8 cellular contexts compared by ENCODE assay signal in the genomic region with DNA sequence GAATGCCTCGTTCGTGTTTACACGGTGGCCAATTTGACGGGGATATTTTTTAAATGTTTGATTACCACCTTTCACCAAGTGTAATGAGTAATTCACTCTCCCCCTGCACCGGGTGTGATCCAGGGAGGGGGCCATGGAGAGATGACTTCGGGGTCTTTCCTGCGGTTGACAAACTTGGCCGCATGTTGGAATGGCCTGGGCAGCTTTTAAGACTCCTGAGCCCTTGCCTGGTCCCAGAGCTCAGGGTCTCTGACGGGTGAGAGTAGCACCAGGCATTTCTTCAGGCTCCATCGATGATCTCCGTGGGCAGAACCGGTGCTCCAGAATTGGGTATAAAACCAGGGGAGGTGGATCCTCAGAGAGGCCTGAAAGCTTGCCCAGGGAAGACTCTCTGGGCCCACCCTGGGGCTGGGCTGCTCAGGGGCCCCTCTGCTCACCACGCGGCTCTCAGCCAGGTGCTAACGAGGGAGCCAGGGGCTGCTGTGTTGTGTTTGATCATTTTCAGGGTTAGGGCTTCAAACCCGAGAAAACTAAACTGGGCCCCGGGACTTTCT. TPM values are rescaled to one million over a fixed set of nuclear protein-coding genes. Genes with fewer than 3 reads are reported as not detected.
DNase-seq lines count a peak whose midpoint lies in the region; ATAC-seq and TF ChIP-seq lines count a peak whose summit lies in the region.

No MANE protein-coding gene starts in this region.

- H4K5ac ChIP-seq in mesendoderm (ENCODE audit: low read length), result no peak overlapping the region

- H2BK120ac ChIP-seq in mesendoderm (ENCODE audit: low read depth, low read length), result no peak overlapping the region

- H3K4me1 Mint-ChIP-seq in MCF 10A (ENCODE audit: insufficient read depth, unreplicated experiment) (peaks cover 14% of the 10 kb centered on the region), type B pancreatic cell (ENCODE audit: unreplicated experiment) (peaks cover 15% of the 10 kb centered on the region)

- peak overlapping the region; percentile 85 for H3K4me3 Mint-ChIP-seq in MCF 10A (ENCODE audit: unreplicated experiment)
- H3K4me3 Mint-ChIP-seq in type B pancreatic cell, result peak overlapping the region; percentile 95

- peak overlapping the region; percentile 16 for H4K8ac ChIP-seq in mesendoderm (ENCODE audit: low read depth, low read length)

- H3K79me2 ChIP-seq in mesendoderm (ENCODE audit: control insufficient read depth, insufficient read depth, low read length), result peaks cover 22% of the 10 kb centered on the region

- H3K4me1 ChIP-seq in BE2C, result no peaks in the 10 kb centered on the region
- H3K4me1 ChIP-seq in mesendoderm (ENCODE audit: control insufficient read depth, low read depth, low read length), result no peaks in the 10 kb centered on the region

- H3K18ac ChIP-seq in mesendoderm (ENCODE audit: low read length), result peak overlapping the region; percentile 85

- H3K79me1 ChIP-seq in mesendoderm (ENCODE audit: low read length), result peaks cover 17% of the 10 kb centered on the region

- H3K9me3 ChIP-seq in BE2C, result no peaks in the 10 kb centered on the region

- intact Hi-C loops in MCF 10A (cut with micrococcal nuclease), result loop anchor here (5.0 kb wide), 1 partner anchor 66 kb away; a partner anchor contains a TSS

- no peak overlapping the region for H2BK15ac ChIP-seq in mesendoderm (replicated peaks; ENCODE audit: low read depth)

- H3K27me3 ChIP-seq in BE2C (no peaks in the 10 kb centered on the region), mesendoderm (ENCODE audit: insufficient read depth, low read length, poor library complexity) (no peaks in the 10 kb centered on the region)

- H3K36me3 Mint-ChIP-seq in MCF 10A (ENCODE audit: insufficient read depth, unreplicated experiment), result peaks cover 31% of the 10 kb centered on the region
- peaks cover 29% of the 10 kb centered on the region for H3K36me3 Mint-ChIP-seq in type B pancreatic cell

- H3K27ac Mint-ChIP-seq in MCF 10A (ENCODE audit: low read depth, unreplicated experiment), result peak overlapping the region; percentile 94
- peak overlapping the region; percentile 83 for H3K27ac Mint-ChIP-seq in type B pancreatic cell

- H3K27ac ChIP-seq in mesendoderm (ENCODE audit: low read depth, low read length), result peak overlapping the region; percentile 95

- H3K9ac ChIP-seq in mesendoderm (ENCODE audit: low read length), result peak overlapping the region; percentile 94

- no peak overlapping the region for H2BK5ac ChIP-seq in mesendoderm (ENCODE audit: low read length)

- POLR2A ChIA-PET in MCF 10A (lab: Yijun Ruan, JAX), result interaction anchor here (0.6 to 3.8 kb wide), 25 partner anchors 10 to 428 kb away, joined by 3 to 34 read pairs (median 4); a partner anchor contains a TSS

- H3K23ac ChIP-seq in mesendoderm (ENCODE audit: low read length), result no peak overlapping the region

- WGBS in mesendoderm (ENCODE audit: extremely low coverage, insufficient coverage, low lambda C conversion rate), result no CpG with 5 or more reads among the region's 17 CpGs

- peaks cover 36% of the 10 kb centered on the region for H3K36me3 ChIP-seq in BE2C
- peaks cover 14% of the 10 kb centered on the region for H3K36me3 ChIP-seq in mesendoderm (ENCODE audit: control insufficient read depth, insufficient read depth, low read length)

- H3K27me3 Mint-ChIP-seq in MCF 10A (ENCODE audit: insufficient read depth, unreplicated experiment) (no peaks in the 10 kb centered on the region), type B pancreatic cell (no peaks in the 10 kb centered on the region)

- H3K4ac ChIP-seq in mesendoderm (ENCODE audit: low read depth, low read length), result peak overlapping the region; percentile 88

- peak; percentile 2 for ATAC-seq in GM21423 (IDR thresholded peaks at IDR 0.05; ENCODE audit: unreplicated experiment)
- no peak for ATAC-seq in GM18861 (IDR thresholded peaks at IDR 0.05; ENCODE audit: unreplicated experiment)

- no peak overlapping the region for H2AK5ac ChIP-seq in mesendoderm (ENCODE audit: low read length)

- peak overlapping the region; percentile 19 for H3K4me2 ChIP-seq in mesendoderm (ENCODE audit: low read length)

- CTCF ChIA-PET in MCF 10A (lab: Yijun Ruan, JAX), result interaction anchor here (0.6 to 4.2 kb wide), 19 partner anchors 10 to 514 kb away, joined by 3 to 28 read pairs (median 8); a partner anchor contains a TSS

- H3K56ac ChIP-seq in mesendoderm (ENCODE audit: low read length), result peak overlapping the region; percentile 99

- H3K4me3 ChIP-seq in BE2C (ENCODE audit: low read depth, low read length) (peak overlapping the region; percentile 80), mesendoderm (ENCODE audit: low read length) (peak overlapping the region; percentile 95)

- TF ChIP-seq CTCF in BE2C (IDR thresholded peaks at IDR 0.05; ENCODE audit: low read depth, low read length) (no peak), MCF 10A (IDR thresholded peaks at IDR 0.05; ENCODE audit: unreplicated experiment) (no peak), type B pancreatic cell (conservative IDR thresholded peaks at IDR 0.05) (no peak)

- DNase-seq in BE2C, result no peak
- peak; percentile 47 for DNase-seq in NCI-H69 (lab: John Stamatoyannopoulos, UW)
- DNase-seq in MCF 10A (ENCODE audit: unreplicated experiment), result peak; percentile 33
- peak; percentile 52 for DNase-seq in mesendoderm
- no peak for DNase-seq in type B pancreatic cell (ENCODE audit: extremely low spot score, unreplicated experiment)
- no peak for DNase-seq in NCI-H526 treated with DMSO at 0.1 percent for 48 hours (lab: John Stamatoyannopoulos, UW)

- H3K9me3 Mint-ChIP-seq in MCF 10A (ENCODE audit: unreplicated experiment), result no peaks in the 10 kb centered on the region
- H3K9me3 Mint-ChIP-seq in type B pancreatic cell, result no peaks in the 10 kb centered on the region

- TSS peak; percentile 21 for BruUV-seq in MCF 10A (replicated peaks; lab: Mats Ljungman, UMichigan)

RNA-seq across cellular contexts. Expression of a gene that starts 0.9 kb away (rescaled TPM):
- 43.0 TPM for polyA plus RNA-seq in BE2C (2012; ENCODE audit: insufficient read depth, insufficient read length, low read depth)
- total RNA-seq in MCF 10A (2022) (43.9 and 46.4 TPM in 2 replicates), type B pancreatic cell (ENCODE audit: low replicate concordance) (34.3 and 35.4 TPM in 2 replicates)
- 17.2 TPM for polyA plus RNA-seq in mesendoderm (2013, experiment 1 of 2)
- 17.8 TPM for polyA plus RNA-seq in mesendoderm (2013, experiment 2 of 2)

RNA-seq across cellular contexts. Expression of a gene that starts 43.2 kb away (rescaled TPM):
- 18.6 TPM for polyA plus RNA-seq in BE2C (2012; ENCODE audit: insufficient read depth, insufficient read length, low read depth)
- total RNA-seq in MCF 10A (2022), result 10.5 and 14.7 TPM in 2 replicates
- 7.1 TPM for polyA plus RNA-seq in mesendoderm (2013, experiment 1 of 2)
- 7.4 TPM for polyA plus RNA-seq in mesendoderm (2013, experiment 2 of 2)
- total RNA-seq in type B pancreatic cell (ENCODE audit: low replicate concordance), result 13.3 and 16.6 TPM in 2 replicates

RNA-seq across cellular contexts. Expression of a gene that starts 49.0 kb away (rescaled TPM):
- polyA plus RNA-seq in BE2C (2012; ENCODE audit: insufficient read depth, insufficient read length, low read depth), result 8.9 TPM
- total RNA-seq in MCF 10A (2022) (13.8 and 15.7 TPM in 2 replicates), type B pancreatic cell (ENCODE audit: low replicate concordance) (19.5 and 25.2 TPM in 2 replicates)
- polyA plus RNA-seq in mesendoderm (2013, experiment 1 of 2), result 9.1 TPM
- polyA plus RNA-seq in mesendoderm (2013, experiment 2 of 2), result 9.8 TPM

Comparison
In these comparisons a context has a peak if more than half of its experiments do, and no peak if none do; other contexts are left out.
1. DNase-seq: peak in NCI-H69 (single experiment), MCF 10A (single experiment) and mesendoderm (single experiment); none in BE2C (single experiment), type B pancreatic cell (single experiment) and NCI-H526 treated with DMSO at 0.1 percent for 48 hours (single experiment).